33 cellular contexts compared by ENCODE assay signal in the genomic region with DNA sequence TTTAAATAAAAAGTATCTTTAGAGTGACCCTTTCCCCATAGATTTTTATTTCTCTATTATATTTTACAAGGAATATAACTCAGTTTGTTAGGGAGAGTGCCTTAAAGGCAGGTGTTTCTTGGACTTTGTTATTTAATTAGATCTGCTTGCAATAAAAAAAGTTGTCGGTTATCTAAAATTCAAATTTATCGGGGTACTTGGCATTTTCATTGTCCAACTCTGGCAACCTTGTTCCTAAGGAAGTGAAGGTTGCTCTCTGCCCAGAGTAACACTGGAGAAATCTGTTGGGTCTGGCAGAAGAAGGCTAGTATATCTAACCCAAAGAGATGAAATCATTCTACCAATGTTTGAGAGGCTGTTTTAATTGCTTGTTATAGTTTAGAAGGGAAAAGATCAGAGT. TPM values are rescaled to one million over a fixed set of nuclear protein-coding genes. Genes with fewer than 3 reads are reported as not detected.
"Had no signal": no experiment of that assay in that cellular context is flagged by ENCODE, and none has a peak within 500 bp of the region (broad histone marks: within the 10 kb centered on the region; RNA-seq: fewer than 3 reads in every experiment).

No MANE protein-coding gene starts in this region.

- H3K4me3 Mint-ChIP-seq: activated CD4-positive, alpha-beta memory T cell treated with anti-CD3 and anti-CD28 coated beads, Interleukin-2, amount 10 ng/mL, durations not matched to agents 7 days and 5 days; activated CD4-positive, alpha-beta T cell treated with anti-CD3 and anti-CD28 coated beads for 36 hours; activated naive CD8-positive, alpha-beta T cell treated with anti-CD3 and anti-CD28 coated beads, Interleukin-2, amount 10 ng/mL, durations not matched to agents 7 days and 5 days; activated T-helper 17 cell treated with anti-CD3 and anti-CD28 coated beads, Interleukin-2, amount 50 U/mL, for 72 hours; T-cell had no signal

- H3K36me3 ChIP-seq: adrenal gland had no signal

- FAIRE-seq: TTC549 had no signal

- H3K27me3 Mint-ChIP-seq: activated CD4-positive, alpha-beta memory T cell treated with anti-CD3 and anti-CD28 coated beads, Interleukin-2, amount 10 ng/mL, durations not matched to agents 7 days and 5 days; activated CD4-positive, alpha-beta T cell treated with anti-CD3 and anti-CD28 coated beads for 36 hours had no signal

- H3K27ac ChIP-seq: adrenal gland, SK-N-MC had no signal

- DNase-seq: activated CD4-positive, alpha-beta memory T cell treated with anti-CD3 and anti-CD28 coated beads, Interleukin-2, amount 10 ng/mL, durations not matched to agents 7 days and 5 days; activated CD4-positive, alpha-beta T cell treated with anti-CD3 and anti-CD28 coated beads for 36 hours; activated CD4-positive, alpha-beta T cell treated with anti-CD3 and anti-CD28 coated beads, Interleukin-2, amount 50 U/mL, for 1 hour; activated gamma-delta T cell treated with Interleukin-2 at 50 U/mL for 16 hours; activated naive CD4-positive, alpha-beta T cell treated with anti-CD3 and anti-CD28 coated beads, Interleukin-2, amount 50 U/mL, for 16 hours; activated naive CD8-positive, alpha-beta T cell treated with anti-CD3 and anti-CD28 coated beads, Interleukin-2, amount 10 ng/mL, durations not matched to agents 7 days and 5 days; activated T-cell treated with anti-CD3 and anti-CD28 coated beads for 4 hours; activated T-cell treated with anti-CD3 and anti-CD28 coated beads, Interleukin-2, amount 50 U/mL, for 48 hours; adrenal gland; anterior cingulate cortex; cerebellar nuclear complex; NCI-H1092; NCI-H1417; NCI-H1694; NCI-H2029; NCI-H2107; NCI-H345; NCI-H510A; NK-92 treated with Interleukin-12 subunit alpha and Interleukin-12 subunit beta, amount 100 ng/mL, for 24 hours; OCI-M1; RPMI8226; T-cell; T-helper 2 cell; T1000 had no signal

- H3K27ac Mint-ChIP-seq: activated CD4-positive, alpha-beta memory T cell treated with anti-CD3 and anti-CD28 coated beads, Interleukin-2, amount 10 ng/mL, durations not matched to agents 7 days and 5 days; activated CD4-positive, alpha-beta T cell treated with anti-CD3 and anti-CD28 coated beads for 36 hours; activated naive CD8-positive, alpha-beta T cell treated with anti-CD3 and anti-CD28 coated beads, Interleukin-2, amount 10 ng/mL, durations not matched to agents 7 days and 5 days; activated T-helper 17 cell treated with anti-CD3 and anti-CD28 coated beads, Interleukin-2, amount 50 U/mL, for 72 hours; T-cell had no signal

- ATAC-seq: activated CD4-positive, alpha-beta T cell treated with anti-CD3 and anti-CD28 coated beads for 36 hours; activated T-helper 17 cell treated with anti-CD3 and anti-CD28 coated beads, Interleukin-2, amount 50 U/mL, for 72 hours; Panc1; Right ventricle myocardium inferior; T-cell had no signal

- H3K4me3 ChIP-seq: adrenal gland, SK-N-MC had no signal

- H3K9me3 ChIP-seq: adrenal gland had no signal

- H3K27me3 ChIP-seq: adrenal gland had no signal

- H3K36me3 Mint-ChIP-seq: activated naive CD8-positive, alpha-beta T cell treated with anti-CD3 and anti-CD28 coated beads, Interleukin-2, amount 10 ng/mL, durations not matched to agents 7 days and 5 days; T-cell had no signal

- H3K9me3 Mint-ChIP-seq: activated CD4-positive, alpha-beta memory T cell treated with anti-CD3 and anti-CD28 coated beads, Interleukin-2, amount 10 ng/mL, durations not matched to agents 7 days and 5 days; activated naive CD8-positive, alpha-beta T cell treated with anti-CD3 and anti-CD28 coated beads, Interleukin-2, amount 10 ng/mL, durations not matched to agents 7 days and 5 days; activated T-helper 17 cell treated with anti-CD3 and anti-CD28 coated beads, Interleukin-2, amount 50 U/mL, for 72 hours; T-cell had no signal

- H3K4me1 ChIP-seq: adrenal gland had no signal

- H3K4me1 Mint-ChIP-seq: activated CD4-positive, alpha-beta memory T cell treated with anti-CD3 and anti-CD28 coated beads, Interleukin-2, amount 10 ng/mL, durations not matched to agents 7 days and 5 days; activated CD4-positive, alpha-beta T cell treated with anti-CD3 and anti-CD28 coated beads for 36 hours; activated naive CD8-positive, alpha-beta T cell treated with anti-CD3 and anti-CD28 coated beads, Interleukin-2, amount 10 ng/mL, durations not matched to agents 7 days and 5 days; activated T-helper 17 cell treated with anti-CD3 and anti-CD28 coated beads, Interleukin-2, amount 50 U/mL, for 72 hours; T-cell had no signal

RNA-seq across cellular contexts. Expression of a gene that starts 42.9 kb away (rescaled TPM):
- total RNA-seq: activated CD4-positive, alpha-beta memory T cell treated with anti-CD3 and anti-CD28 coated beads, Interleukin-2, amount 10 ng/mL, durations not matched to agents 7 days and 5 days; activated CD4-positive, alpha-beta T cell treated with anti-CD3 and anti-CD28 coated beads for 36 hours; activated CD8-positive, alpha-beta memory T cell treated with anti-CD3 and anti-CD28 coated beads for 36 hours; activated naive CD8-positive, alpha-beta T cell treated with anti-CD3 and anti-CD28 coated beads, Interleukin-2, amount 10 ng/mL, durations not matched to agents 7 days and 5 days; activated T-helper 17 cell treated with anti-CD3 and anti-CD28 coated beads, Interleukin-2, amount 50 U/mL, for 72 hours; cardiac septum; LHCN-M2; M059J; Right ventricle myocardium inferior had no signal
